ENCODE assay signal across 13 cellular contexts in genomic region chr22:24728790-24729637, GRCh38. TPM values are rescaled to one million over a fixed set of nuclear protein-coding genes. Genes with fewer than 3 reads are reported as not detected.
DNase-seq lines count a peak whose midpoint lies in the region; ATAC-seq and TF ChIP-seq lines count a peak whose summit lies in the region.
"Had no signal": no experiment of that assay in that cellular context is flagged by ENCODE, and none has a peak within 500 bp of the region (broad histone marks: within the 10 kb centered on the region; RNA-seq: fewer than 3 reads in every experiment).

No MANE protein-coding gene starts in this region.

- no TSS peak for BruUV-seq in Caco-2 (replicated peaks; lab: Mats Ljungman, UMichigan)
- BruUV-seq in PC-3 (replicated peaks; lab: Mats Ljungman, UMichigan) = no TSS peak

- H3K36me3 ChIP-seq in Caco-2 (ENCODE audit: control insufficient read depth, insufficient read depth, low read length) (no peaks in the 10 kb centered on the region), neuronal stem cell (replicated peaks in 1 of 2; ENCODE audit: control insufficient read depth in 2 of 2, insufficient read depth in 2 of 2, low read length in 2 of 2) (no peaks in the 10 kb centered on the region), PC-3 (ENCODE audit: low read depth, low read length) (no peaks in the 10 kb centered on the region)

- peak overlapping the region; percentile 42 for H3K4me3 Mint-ChIP-seq in Caco-2 (ENCODE audit: unreplicated experiment)
- no peak overlapping the region for H3K4me3 Mint-ChIP-seq in stimulated activated effector memory CD8-positive, alpha-beta T cell treated with anti-CD3 and anti-CD28 coated beads, Interleukin-12 subunit alpha, Interleukin-12 subunit beta, amount 100 ng/mL, for 72 hours
- H3K4me3 Mint-ChIP-seq: dendritic cell treated with granulocyte-macrophage colony-stimulating factor and Interleukin-4, amounts not matched to agents 40 ng/mL and 50 ng/mL, for 4 days had no signal

- no peak overlapping the region for H3K14ac ChIP-seq in neuronal stem cell (ENCODE audit: low read length)

- no peak overlapping the region for H2BK5ac ChIP-seq in neuronal stem cell (ENCODE audit: low read length)

- H3K4me1 ChIP-seq in Caco-2 = peaks cover 44% of the 10 kb centered on the region
- H3K4me1 ChIP-seq in neuronal stem cell (ENCODE audit: control insufficient read depth in 2 of 2, insufficient read depth in 1 of 2, low read depth in 1 of 2, low read length in 2 of 2) = peaks cover 2 to 12% of the 10 kb centered on the region in 2 donors
- H3K4me1 ChIP-seq in PC-3 (ENCODE audit: insufficient read depth, low read length) = peaks cover 12% of the 10 kb centered on the region
- H3K4me1 ChIP-seq in foreskin keratinocyte = no peaks in the 10 kb centered on the region

- H2BK12ac ChIP-seq in neuronal stem cell (ENCODE audit: low read length) = no peak overlapping the region

- peaks cover 35% of the 10 kb centered on the region for H3K4me1 Mint-ChIP-seq in Caco-2 (ENCODE audit: low read depth, unreplicated experiment)
- no peaks in the 10 kb centered on the region for H3K4me1 Mint-ChIP-seq in stimulated activated effector memory CD8-positive, alpha-beta T cell treated with anti-CD3 and anti-CD28 coated beads, Interleukin-12 subunit alpha, Interleukin-12 subunit beta, amount 100 ng/mL, for 72 hours

- no peak overlapping the region for H2BK15ac ChIP-seq in neuronal stem cell (ENCODE audit: low read length)

- no peak overlapping the region for H4K8ac ChIP-seq in neuronal stem cell (ENCODE audit: low read depth, low read length)

- H3K9me3 ChIP-seq in Caco-2 (no peaks in the 10 kb centered on the region), neuronal stem cell (replicated peaks in 1 of 2; ENCODE audit: control insufficient read depth in 2 of 2, insufficient read depth in 1 of 2, low read depth in 1 of 2, low read length in 2 of 2) (no peaks in the 10 kb centered on the region), PC-3 (ENCODE audit: low read length) (no peaks in the 10 kb centered on the region)

- no peaks in the 10 kb centered on the region for H3K79me2 ChIP-seq in PC-3 (ENCODE audit: low read length)

- H3F3A ChIP-seq in PC-3 (ENCODE audit: low read length, unreplicated experiment) = no peaks in the 10 kb centered on the region

- peak overlapping the region; percentile 77 for H3K27ac Mint-ChIP-seq in Caco-2 (ENCODE audit: unreplicated experiment)
- H3K27ac Mint-ChIP-seq in stimulated activated effector memory CD8-positive, alpha-beta T cell treated with anti-CD3 and anti-CD28 coated beads, Interleukin-12 subunit alpha, Interleukin-12 subunit beta, amount 100 ng/mL, for 72 hours = no peak overlapping the region
- H3K27ac Mint-ChIP-seq: dendritic cell treated with granulocyte-macrophage colony-stimulating factor and Interleukin-4, amounts not matched to agents 40 ng/mL and 50 ng/mL, for 4 days had no signal

- CTCF ChIA-PET in Caco-2 (lab: Charles Lee) = interaction anchor here (1.1 kb wide), 1 partner anchor 23 kb away, joined by 3 read pairs; no protein-coding TSS in a partner anchor
- CTCF ChIA-PET in PC-3 (lab: Charles Lee) = no interaction called here

- H3K23ac ChIP-seq in neuronal stem cell (ENCODE audit: low read depth, low read length, poor library complexity) = no peak overlapping the region

- H3K4me3 ChIP-seq in Caco-2 (ENCODE audit: low read depth, low read length) (no peak overlapping the region), neuronal stem cell (ENCODE audit: low read length in 2 of 2) (peak overlapping the region in 1 of 2 donors; percentile 20), PC-3 (ENCODE audit: low read length) (no peak overlapping the region)
- H3K4me3 ChIP-seq: lung had no signal

- POLR2A ChIA-PET in Caco-2 (lab: Charles Lee) (no interaction called here), PC-3 (lab: Charles Lee; ENCODE audit: unreplicated experiment) (no interaction called here)

- H3K18ac ChIP-seq in neuronal stem cell (ENCODE audit: low read length) = no peak overlapping the region

- H2AK5ac ChIP-seq in neuronal stem cell (ENCODE audit: low read depth, low read length) = no peak overlapping the region

- H3K36me3 Mint-ChIP-seq in Caco-2 (ENCODE audit: insufficient read depth, unreplicated experiment) = peaks cover 5% of the 10 kb centered on the region
- H3K36me3 Mint-ChIP-seq in stimulated activated effector memory CD8-positive, alpha-beta T cell treated with anti-CD3 and anti-CD28 coated beads, Interleukin-12 subunit alpha, Interleukin-12 subunit beta, amount 100 ng/mL, for 72 hours = no peaks in the 10 kb centered on the region

- H3K27ac ChIP-seq in neuronal stem cell (replicated peaks; ENCODE audit: low read length) (no peak overlapping the region), PC-3 (ENCODE audit: low read length) (no peak overlapping the region), foreskin keratinocyte (no peak overlapping the region)

- intact Hi-C loops in Caco-2 (cut with micrococcal nuclease; ENCODE audit: unreplicated experiment) (no loop called here), PC-3 (cut with micrococcal nuclease) (no loop called here)

- H4K91ac ChIP-seq in neuronal stem cell (ENCODE audit: low read depth, low read length, poor library complexity) = no peak overlapping the region

- H3K4ac ChIP-seq in neuronal stem cell (ENCODE audit: low read length) = no peak overlapping the region

- H3K4me2 ChIP-seq in neuronal stem cell (ENCODE audit: insufficient read depth, low read length, poor library complexity, severe bottlenecking) (no peak overlapping the region), PC-3 (ENCODE audit: low read length) (no peak overlapping the region)

- no peaks in the 10 kb centered on the region for H3K9me2 ChIP-seq in PC-3 (replicated peaks; ENCODE audit: low read length)

- ATAC-seq in PC-3 = no peak
- no peak for ATAC-seq in stimulated activated effector memory CD8-positive, alpha-beta T cell treated with anti-CD3 and anti-CD28 coated beads, Interleukin-12 subunit alpha, Interleukin-12 subunit beta, amount 100 ng/mL, for 72 hours
- no peak for ATAC-seq in foreskin keratinocyte

- no peaks in the 10 kb centered on the region for H3K79me1 ChIP-seq in neuronal stem cell (ENCODE audit: low read depth, low read length)

- no CpG with 5 or more reads among the region's 9 CpGs for WGBS in neuronal stem cell (ENCODE audit: extremely low coverage in 2 of 2, insufficient read length in 2 of 2, insufficient replicate concordance in 1 of 2), 2 donors

- no peaks in the 10 kb centered on the region for H3K27me3 ChIP-seq in Caco-2 (replicated peaks; ENCODE audit: control insufficient read depth, insufficient read depth, low read length)
- no peaks in the 10 kb centered on the region for H3K27me3 ChIP-seq in neuronal stem cell (ENCODE audit: control insufficient read depth in 3 of 3, insufficient read depth in 3 of 3, low read depth in 1 of 3, low read length in 3 of 3)
- H3K27me3 ChIP-seq in PC-3 (ENCODE audit: low read length) = peaks cover 10% of the 10 kb centered on the region
- H3K27me3 ChIP-seq in foreskin keratinocyte = peaks cover 50% of the 10 kb centered on the region

- H3K9ac ChIP-seq in neuronal stem cell (ENCODE audit: low read depth, low read length, poor library complexity) (no peak overlapping the region), PC-3 (ENCODE audit: low read length) (no peak overlapping the region)

- no peaks in the 10 kb centered on the region for H3K27me3 Mint-ChIP-seq in Caco-2 (ENCODE audit: insufficient read depth, unreplicated experiment)

- H2BK120ac ChIP-seq in neuronal stem cell (ENCODE audit: low read depth, low read length) = no peak overlapping the region

- peak overlapping the region; percentile 82 for H2AFZ ChIP-seq in neuronal stem cell (ENCODE audit: low read length)
- H2AFZ ChIP-seq in PC-3 (ENCODE audit: low read length) = no peak overlapping the region

- DNase-seq in Caco-2 (peak; percentile 74 to 77), SKM-1 (lab: John Stamatoyannopoulos, UW; ENCODE audit: unreplicated experiment) (peak; percentile 36), globus pallidus (ENCODE audit: low spot score) (peak; percentile 79), neuronal stem cell (ENCODE audit: low spot score) (no peak), PC-3 (no peak), foreskin keratinocyte (no peak), dedifferentiated amniotic fluid mesenchymal stem cell (ENCODE audit: extremely low spot score) (no peak)
- DNase-seq in stimulated activated effector memory CD8-positive, alpha-beta T cell treated with anti-CD3 and anti-CD28 coated beads, Interleukin-12 subunit alpha, Interleukin-12 subunit beta, amount 100 ng/mL, for 72 hours (ENCODE audit: low spot score in 2 of 2) = no peak
- DNase-seq: activated CD8-positive, alpha-beta memory T cell treated with anti-CD3 and anti-CD28 coated beads, Interleukin-2, amount 50 U/mL, for 48 hours; COR-L47; NCI-H1105 had no signal

- H4K20me1 ChIP-seq in PC-3 (ENCODE audit: low read length) = no peaks in the 10 kb centered on the region

- TF ChIP-seq CTCF in Caco-2 (IDR thresholded peaks at IDR 0.05; ENCODE audit: insufficient read depth in 1 of 2, low read depth in 1 of 2, low read length in 1 of 2, severe bottlenecking in 1 of 2, unreplicated experiment in 1 of 2) = no peak
- no peak for TF ChIP-seq CTCF in PC-3 (conservative IDR thresholded peaks at IDR 0.05; ENCODE audit: low read depth, low read length)
- no peak for TF ChIP-seq CTCF in foreskin keratinocyte (conservative IDR thresholded peaks at IDR 0.05)

- H3K9me3 Mint-ChIP-seq in Caco-2 (ENCODE audit: unreplicated experiment) = no peaks in the 10 kb centered on the region
- no peaks in the 10 kb centered on the region for H3K9me3 Mint-ChIP-seq in stimulated activated effector memory CD8-positive, alpha-beta T cell treated with anti-CD3 and anti-CD28 coated beads, Interleukin-12 subunit alpha, Interleukin-12 subunit beta, amount 100 ng/mL, for 72 hours
- H3K9me3 Mint-ChIP-seq: dendritic cell treated with granulocyte-macrophage colony-stimulating factor and Interleukin-4, amounts not matched to agents 40 ng/mL and 50 ng/mL, for 4 days had no signal

RNA-seq across cellular contexts. Expression of gene PIWIL3, which starts 45.5 kb away (rescaled TPM):
- total RNA-seq in Caco-2 (2022) = 0.16 and 0.45 TPM in 2 replicates
- polyA plus RNA-seq in neuronal stem cell (2013, experiment 1 of 2) = not detected
- polyA plus RNA-seq in neuronal stem cell (2013, experiment 2 of 2) = not detected
- not detected in 2 replicates for total RNA-seq in PC-3 (2014; rRNA removed)
- not detected in 2 replicates for total RNA-seq in foreskin keratinocyte
- not detected in 2 replicates for polyA plus RNA-seq in foreskin keratinocyte
- total RNA-seq: lung had no signal
- polyA plus RNA-seq: lung had no signal

Comparison
In these comparisons a context has a peak if more than half of its experiments do, and no peak if none do; other contexts are left out.
1. DNase-seq: peak in Caco-2 (2 of 2), SKM-1 (single experiment) and globus pallidus (single experiment); none in neuronal stem cell (single experiment), PC-3 (single experiment), stimulated activated effector memory CD8-positive, alpha-beta T cell treated with anti-CD3 and anti-CD28 coated beads, Interleukin-12 subunit alpha, Interleukin-12 subunit beta, amount 100 ng/mL, for 72 hours (0 of 2), foreskin keratinocyte (0 of 2) and dedifferentiated amniotic fluid mesenchymal stem cell (single experiment).